Comparison of ENCODE assay signal across 1 cellular context in the genomic region with DNA sequence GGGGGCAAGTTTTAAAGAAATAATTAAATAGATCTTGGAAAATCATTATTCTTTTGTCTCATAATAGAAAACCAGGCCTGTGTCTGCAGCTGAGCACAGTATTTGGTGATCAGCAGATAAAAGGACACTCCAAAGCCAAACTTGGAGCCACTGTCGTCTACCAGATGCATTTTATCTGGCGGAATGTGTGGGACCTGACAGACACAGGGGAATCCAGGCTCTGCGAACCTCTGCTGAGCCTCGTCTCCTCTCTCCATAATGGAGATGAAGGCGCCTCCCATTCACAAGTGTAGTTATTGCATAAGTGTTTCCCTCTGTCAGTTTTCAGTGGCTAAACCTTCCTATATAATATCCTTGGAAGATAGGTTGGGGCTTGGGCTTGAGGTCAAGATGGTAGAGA.
TF ChIP-seq lines count a peak whose summit lies in the region.

No MANE protein-coding gene starts in this region.

TF ChIP-seq in H1, 55 proteins besides CTCF, POLR2A, EP300 and RAD21 (continued from another document):
- TF ChIP-seq CHD7 (IDR thresholded peaks at IDR 0.05; ENCODE audit: insufficient replicate concordance, low read length) (no peak), FOSL1 (IDR thresholded peaks at IDR 0.05; ENCODE audit: insufficient read depth, low read depth, low read length) (no peak), CEBPB (IDR thresholded peaks at IDR 0.05; ENCODE audit: low read depth, low read length) (peak; percentile 89), SAP30 (IDR thresholded peaks at IDR 0.05; ENCODE audit: insufficient read depth, insufficient replicate concordance, low read length) (no peak)
TF ChIP-seq in H1: peak in this region for 1.
